Comparison of ENCODE assay signal across 8 cellular contexts in the genomic region with DNA sequence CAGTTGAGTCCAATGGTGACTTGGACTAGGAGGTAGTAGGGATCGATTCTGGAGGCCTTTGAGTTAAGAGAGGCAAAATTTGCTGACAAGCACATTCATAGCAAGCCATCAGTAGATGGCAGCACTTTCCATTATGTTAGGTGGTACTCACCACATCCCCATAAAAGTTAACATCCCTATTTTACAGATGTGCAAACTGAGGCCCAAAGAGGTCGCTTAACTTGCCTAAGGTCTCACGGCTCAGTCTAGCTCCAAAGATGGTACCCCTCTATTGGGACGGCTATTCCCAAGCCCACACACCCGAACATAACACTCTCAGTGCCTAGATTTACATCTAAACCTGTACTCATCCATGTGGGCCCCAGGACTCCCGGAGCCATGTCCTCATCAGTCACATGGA. TPM values are rescaled to one million over a fixed set of nuclear protein-coding genes. Genes with fewer than 3 reads are reported as not detected.
DNase-seq lines count a peak whose midpoint lies in the region; ATAC-seq and TF ChIP-seq lines count a peak whose summit lies in the region.

No MANE protein-coding gene starts in this region.

- TF ChIP-seq CTCF in DOHH2 (IDR thresholded peaks at IDR 0.05; ENCODE audit: low read depth, low read length, poor library complexity, severe bottlenecking) = peak; percentile 71

- H3K36me3 ChIP-seq in DOHH2 (ENCODE audit: control insufficient read depth, low read length) = no peaks in the 10 kb centered on the region
- H3K36me3 ChIP-seq in mesenchymal stem cell (ENCODE audit: control insufficient read depth in 1 of 2, insufficient read depth in 2 of 2, low read depth in 1 of 2, low read length in 2 of 2) = no peaks in the 10 kb centered on the region

- peaks cover 31% of the 10 kb centered on the region for H3F3A ChIP-seq in DOHH2 (ENCODE audit: control insufficient read depth, insufficient read depth)

- no peaks in the 10 kb centered on the region for H3K9me2 ChIP-seq in DOHH2 (replicated peaks; ENCODE audit: control insufficient read depth, low read length)

- no peak for ATAC-seq in activated T-helper 17 cell treated with anti-CD3 and anti-CD28 coated beads, Interleukin-2, amount 50 U/mL, for 72 hours (replicated peaks)
- ATAC-seq in HG03520 (IDR thresholded peaks at IDR 0.05; ENCODE audit: unreplicated experiment) = no peak
- ATAC-seq in GM18520 (IDR thresholded peaks at IDR 0.05; ENCODE audit: unreplicated experiment) = no peak

- no peak overlapping the region for H3K9ac ChIP-seq in mesenchymal stem cell (ENCODE audit: low read length)

- H3K9me3 ChIP-seq in DOHH2 (ENCODE audit: control insufficient read depth, insufficient read depth, low read length) (no peaks in the 10 kb centered on the region), mesenchymal stem cell (ENCODE audit: control insufficient read depth, low read length) (no peaks in the 10 kb centered on the region)

- H3K23ac ChIP-seq in mesenchymal stem cell (ENCODE audit: low read length in 2 of 2) = no peak overlapping the region

- H3K4me1 Mint-ChIP-seq in activated T-helper 17 cell treated with anti-CD3 and anti-CD28 coated beads, Interleukin-2, amount 50 U/mL, for 72 hours = peaks cover 50% of the 10 kb centered on the region

- peaks cover 47% of the 10 kb centered on the region for H3K4me1 ChIP-seq in DOHH2 (ENCODE audit: control insufficient read depth, low read length)
- peaks cover 27% of the 10 kb centered on the region for H3K4me1 ChIP-seq in mesenchymal stem cell (ENCODE audit: control insufficient read depth, insufficient read depth, low read depth, low read length)

- H2BK5ac ChIP-seq in mesenchymal stem cell (ENCODE audit: low read depth, low read length, poor library complexity, severe bottlenecking) = no peak overlapping the region

- H3K18ac ChIP-seq in mesenchymal stem cell (ENCODE audit: low read depth in 1 of 2, low read length in 2 of 2) = no peak overlapping the region

- H2BK120ac ChIP-seq in mesenchymal stem cell (ENCODE audit: low read depth, low read length) = no peak overlapping the region

- peak overlapping the region in 1 of 2 experiments; percentile 10 for H2BK12ac ChIP-seq in mesenchymal stem cell (ENCODE audit: low read length in 2 of 2)

- peaks cover 12% of the 10 kb centered on the region for H3K36me3 Mint-ChIP-seq in activated T-helper 17 cell treated with anti-CD3 and anti-CD28 coated beads, Interleukin-2, amount 50 U/mL, for 72 hours (ENCODE audit: low read depth)

- H3K4me2 ChIP-seq in DOHH2 (ENCODE audit: low read length) = no peak overlapping the region
- no peak overlapping the region for H3K4me2 ChIP-seq in mesenchymal stem cell (ENCODE audit: low read length, poor library complexity, severe bottlenecking)

- no peak overlapping the region for H3K4me3 ChIP-seq in DOHH2 (ENCODE audit: low read length)
- no peak overlapping the region for H3K4me3 ChIP-seq in mesenchymal stem cell (ENCODE audit: insufficient read depth in 1 of 2, low read depth in 1 of 2, low read length in 2 of 2)

- H3K27ac ChIP-seq in DOHH2 (ENCODE audit: low read depth, low read length) (no peak overlapping the region), mesenchymal stem cell (ENCODE audit: low read length, poor library complexity, severe bottlenecking) (no peak overlapping the region)

- 90% methylated on average over 5 of the region's 6 CpGs for WGBS in mesenchymal stem cell

- no peaks in the 10 kb centered on the region for H3K9me3 Mint-ChIP-seq in activated T-helper 17 cell treated with anti-CD3 and anti-CD28 coated beads, Interleukin-2, amount 50 U/mL, for 72 hours

- no peak overlapping the region for H4K91ac ChIP-seq in mesenchymal stem cell (ENCODE audit: low read length)

- no peaks in the 10 kb centered on the region for H3K79me2 ChIP-seq in DOHH2 (ENCODE audit: control insufficient read depth, low read length)

- no peak overlapping the region for H2AFZ ChIP-seq in mesenchymal stem cell (ENCODE audit: low read depth, low read length)

- H3K27me3 ChIP-seq in DOHH2 (ENCODE audit: control insufficient read depth, low read length) (no peaks in the 10 kb centered on the region), mesenchymal stem cell (ENCODE audit: control insufficient read depth in 1 of 2, insufficient read depth in 1 of 2, low read length in 2 of 2) (no peaks in the 10 kb centered on the region)

- peak overlapping the region; percentile 73 for H3K27ac Mint-ChIP-seq in activated T-helper 17 cell treated with anti-CD3 and anti-CD28 coated beads, Interleukin-2, amount 50 U/mL, for 72 hours

- peak overlapping the region; percentile 19 for H3K4me3 Mint-ChIP-seq in activated T-helper 17 cell treated with anti-CD3 and anti-CD28 coated beads, Interleukin-2, amount 50 U/mL, for 72 hours

- H2AK5ac ChIP-seq in mesenchymal stem cell (ENCODE audit: low read length, severe bottlenecking) = no peak overlapping the region

- H4K20me1 ChIP-seq in DOHH2 (ENCODE audit: control insufficient read depth, insufficient read depth, low read depth, low read length) = no peaks in the 10 kb centered on the region

- no peak overlapping the region for H3K14ac ChIP-seq in mesenchymal stem cell (ENCODE audit: low read length in 2 of 2)

- no peaks in the 10 kb centered on the region for H3K27me3 Mint-ChIP-seq in activated T-helper 17 cell treated with anti-CD3 and anti-CD28 coated beads, Interleukin-2, amount 50 U/mL, for 72 hours

- H4K8ac ChIP-seq in mesenchymal stem cell (ENCODE audit: low read length) = no peak overlapping the region

- DNase-seq in HT-29 (ENCODE audit: low spot score) (peak; percentile 74), mesenchymal stem cell (peak; percentile 64), middle frontal gyrus (ENCODE audit: extremely low spot score, low spot score) (no peak), OCI-M2 (lab: John Stamatoyannopoulos, UW; ENCODE audit: unreplicated experiment) (no peak)

- H3K4ac ChIP-seq in mesenchymal stem cell (ENCODE audit: low read depth in 1 of 2, low read length in 2 of 2) = no peak overlapping the region

- no peaks in the 10 kb centered on the region for H3K79me1 ChIP-seq in mesenchymal stem cell (replicated peaks; ENCODE audit: low read length, poor library complexity, severe bottlenecking)

- H2BK15ac ChIP-seq in mesenchymal stem cell (ENCODE audit: low read depth, poor library complexity, severe bottlenecking) = no peak overlapping the region

RNA-seq across cellular contexts. Expression of a gene that starts 21.5 kb away (rescaled TPM):
- 218 and 253 TPM in 2 replicates for total RNA-seq in HT-29 (2014; rRNA removed; shearing (Covaris generic))
- 10 to 100 TPM; 20.7 to 39.2 TPM for total RNA-seq in activated T-helper 17 cell treated with anti-CD3 and anti-CD28 coated beads, Interleukin-2, amount 50 U/mL, for 72 hours
- polyA plus RNA-seq in mesenchymal stem cell (2013, experiment 1 of 2) = 167 TPM
- 130 TPM for polyA plus RNA-seq in mesenchymal stem cell (2013, experiment 2 of 2)

RNA-seq across cellular contexts. Expression of a gene that starts 22.6 kb away (rescaled TPM):
- total RNA-seq in HT-29 (2014; rRNA removed; shearing (Covaris generic)) = 154 and 159 TPM in 2 replicates
- total RNA-seq in activated T-helper 17 cell treated with anti-CD3 and anti-CD28 coated beads, Interleukin-2, amount 50 U/mL, for 72 hours = 10 to 100 TPM; 27.6 to 33.2 TPM
- polyA plus RNA-seq in mesenchymal stem cell (2013, experiment 1 of 2) = 96.4 TPM
- polyA plus RNA-seq in mesenchymal stem cell (2013, experiment 2 of 2) = 96.1 TPM

RNA-seq across cellular contexts. Expression of a gene that starts 39.9 kb away (rescaled TPM):
- total RNA-seq in HT-29 (2014; rRNA removed; shearing (Covaris generic)) = 51.7 and 68.2 TPM in 2 replicates
- 10 to 100 TPM; 11.2 to 23.6 TPM for total RNA-seq in activated T-helper 17 cell treated with anti-CD3 and anti-CD28 coated beads, Interleukin-2, amount 50 U/mL, for 72 hours
- 6.0 TPM for polyA plus RNA-seq in mesenchymal stem cell (2013, experiment 1 of 2)
- polyA plus RNA-seq in mesenchymal stem cell (2013, experiment 2 of 2) = 6.5 TPM

RNA-seq across cellular contexts. Expression of a gene that starts 41.4 kb away (rescaled TPM):
- total RNA-seq in HT-29 (2014; rRNA removed; shearing (Covaris generic)) = 47.8 and 48.0 TPM in 2 replicates
- total RNA-seq in activated T-helper 17 cell treated with anti-CD3 and anti-CD28 coated beads, Interleukin-2, amount 50 U/mL, for 72 hours = 10 to 100 TPM; 21.0 to 66.8 TPM
- 9.0 TPM for polyA plus RNA-seq in mesenchymal stem cell (2013, experiment 1 of 2)
- polyA plus RNA-seq in mesenchymal stem cell (2013, experiment 2 of 2) = 9.8 TPM

RNA-seq across cellular contexts. Expression of a gene that starts 50.6 kb away (rescaled TPM):
- total RNA-seq in HT-29 (2014; rRNA removed; shearing (Covaris generic)) = 11.4 and 15.4 TPM in 2 replicates
- total RNA-seq in activated T-helper 17 cell treated with anti-CD3 and anti-CD28 coated beads, Interleukin-2, amount 50 U/mL, for 72 hours = 1 to 10 TPM; 5.3 to 8.6 TPM
- polyA plus RNA-seq in mesenchymal stem cell (2013, experiment 1 of 2) = 30.0 TPM
- polyA plus RNA-seq in mesenchymal stem cell (2013, experiment 2 of 2) = 31.0 TPM

Comparison
In these comparisons a context has a peak if more than half of its experiments do, and no peak if none do; other contexts are left out.
1. DNase-seq: peak in HT-29 (single experiment) and mesenchymal stem cell (single experiment); none in middle frontal gyrus (single experiment) and OCI-M2 (single experiment).